ENCODE assay signal across 27 cellular contexts in the genomic region with DNA sequence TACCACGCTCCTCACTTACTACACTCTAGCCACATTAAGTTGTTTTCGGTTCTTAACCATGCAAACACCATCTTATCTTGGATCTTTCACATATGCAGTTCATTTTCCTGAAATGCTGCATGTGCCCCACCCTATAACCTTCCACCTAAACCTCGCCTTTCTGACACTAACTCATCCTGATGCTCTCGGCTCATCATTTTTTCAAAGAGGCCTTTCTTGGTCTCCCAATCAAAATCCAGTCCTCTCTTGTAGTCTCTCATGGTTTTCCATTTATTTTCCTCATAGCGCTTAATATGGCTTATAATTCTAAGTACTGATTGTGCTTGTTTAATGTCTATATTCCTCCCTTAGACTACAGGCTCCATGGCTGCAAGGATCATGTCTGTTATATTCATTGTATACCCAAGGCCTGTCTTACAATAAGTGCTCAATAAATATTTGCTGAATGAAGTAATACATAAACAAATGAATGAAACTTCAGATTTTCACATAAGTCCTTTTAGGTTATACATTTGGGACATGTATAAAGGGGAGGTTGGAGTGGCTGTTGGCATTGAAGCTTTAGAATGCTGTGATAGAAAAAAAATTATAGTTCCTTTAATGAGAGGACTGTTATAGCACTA.
"Had no signal": no experiment of that assay in that cellular context is flagged by ENCODE, and none has a peak within 500 bp of the region (broad histone marks: within the 10 kb centered on the region; RNA-seq: fewer than 3 reads in every experiment).

No MANE protein-coding gene starts in this region.

- H3K4me3 ChIP-seq: dorsolateral prefrontal cortex, esophagus muscularis mucosa, gastroesophageal sphincter, heart left ventricle, hepatocyte, mucosa of descending colon, neural progenitor cell, psoas muscle, skin epidermis, thoracic aorta, tibial nerve, upper lobe of left lung had no signal

- H3K36me3 ChIP-seq: esophagus muscularis mucosa, gastroesophageal sphincter, heart left ventricle, neural progenitor cell, thoracic aorta, tibial nerve, upper lobe of left lung had no signal

- ATAC-seq: foreskin keratinocyte; gastroesophageal sphincter; heart left ventricle; left lobe of liver; mucosa of descending colon; psoas muscle; right cardiac atrium; stimulated activated naive B cell treated with anti-CD40 and anti-IgM and Interleukin-4, amounts not matched to agents 10 μg/mL and 1 μg/mL and 100 μg/mL, for 72 hours had no signal

- H3K9me3 ChIP-seq: esophagus muscularis mucosa, gastroesophageal sphincter, heart left ventricle, mucosa of descending colon, psoas muscle, thoracic aorta, upper lobe of left lung had no signal

- H3K79me2 ChIP-seq: hepatocyte, parathyroid adenoma had no signal

- H3K9ac ChIP-seq: neural progenitor cell, parathyroid adenoma had no signal

- H3K36me3 Mint-ChIP-seq: mesothelial cell of epicardium; naive B cell; neural progenitor cell; stimulated activated naive B cell treated with anti-CD40 and anti-IgM and Interleukin-4, amounts not matched to agents 10 μg/mL and 1 μg/mL and 100 μg/mL, for 72 hours had no signal

- H3K4me1 Mint-ChIP-seq: endodermal cell; naive B cell; nephron; neural progenitor cell; stimulated activated naive B cell treated with anti-CD40 and anti-IgM and Interleukin-4, amounts not matched to agents 10 μg/mL and 1 μg/mL and 100 μg/mL, for 72 hours had no signal

- H3K9me3 Mint-ChIP-seq: stimulated activated naive CD8-positive, alpha-beta T cell treated with anti-CD3 and anti-CD28 coated beads, Interleukin-15, Interleukin-2, amounts not matched to agents 100 ng/mL and 50 ng/mL, for 24 hours had no signal

- DNase-seq: dorsolateral prefrontal cortex; effector CD4-positive, alpha-beta T cell; endodermal cell; foreskin keratinocyte; heart left ventricle; kidney; mesenchymal stem cell; mucosa of descending colon; naive B cell; psoas muscle; right cardiac atrium; stimulated activated CD4-positive, alpha-beta T cell treated with anti-CD3 and anti-CD28 coated beads, Interleukin-15, amount 100 ng/mL, for 24 hours; stimulated activated CD4-positive, alpha-beta T cell treated with anti-CD3 and anti-CD28 coated beads, Interleukin-2, amount 100 ng/mL, for 48 hours; stimulated activated naive B cell treated with anti-CD40 and anti-IgM and Interleukin-4, amounts not matched to agents 10 μg/mL and 1 μg/mL and 100 μg/mL, for 72 hours; upper lobe of left lung had no signal

- H3K4me1 ChIP-seq: esophagus muscularis mucosa, foreskin keratinocyte, gastroesophageal sphincter, heart left ventricle, neural progenitor cell, parathyroid adenoma, psoas muscle, tibial nerve, upper lobe of left lung had no signal

- H3K27me3 ChIP-seq: dorsolateral prefrontal cortex, esophagus muscularis mucosa, foreskin keratinocyte, gastroesophageal sphincter, heart left ventricle, hepatocyte, neural progenitor cell, tibial nerve, upper lobe of left lung had no signal

- H3K4me2 ChIP-seq: hepatocyte, neural progenitor cell had no signal

- H3K27ac Mint-ChIP-seq: endodermal cell; mesothelial cell of epicardium; naive B cell; nephron; neural progenitor cell; stimulated activated naive B cell treated with anti-CD40 and anti-IgM and Interleukin-4, amounts not matched to agents 10 μg/mL and 1 μg/mL and 100 μg/mL, for 72 hours; stimulated activated naive CD8-positive, alpha-beta T cell treated with anti-CD3 and anti-CD28 coated beads, Interleukin-15, Interleukin-2, amounts not matched to agents 100 ng/mL and 50 ng/mL, for 24 hours had no signal

- H2AFZ ChIP-seq: hepatocyte, neural progenitor cell, parathyroid adenoma had no signal

- H3K4me3 Mint-ChIP-seq: endodermal cell; mesothelial cell of epicardium; naive B cell; nephron; neural progenitor cell; stimulated activated naive B cell treated with anti-CD40 and anti-IgM and Interleukin-4, amounts not matched to agents 10 μg/mL and 1 μg/mL and 100 μg/mL, for 72 hours; stimulated activated naive CD8-positive, alpha-beta T cell treated with anti-CD3 and anti-CD28 coated beads, Interleukin-15, Interleukin-2, amounts not matched to agents 100 ng/mL and 50 ng/mL, for 24 hours had no signal

- H3K27ac ChIP-seq: dorsolateral prefrontal cortex, esophagus muscularis mucosa, foreskin keratinocyte, gastroesophageal sphincter, heart left ventricle, hepatocyte, neural progenitor cell, parathyroid adenoma, psoas muscle, skin epidermis, tibial nerve, upper lobe of left lung had no signal
